Comparison of ENCODE assay signal across 21 cellular contexts in the genomic region with DNA sequence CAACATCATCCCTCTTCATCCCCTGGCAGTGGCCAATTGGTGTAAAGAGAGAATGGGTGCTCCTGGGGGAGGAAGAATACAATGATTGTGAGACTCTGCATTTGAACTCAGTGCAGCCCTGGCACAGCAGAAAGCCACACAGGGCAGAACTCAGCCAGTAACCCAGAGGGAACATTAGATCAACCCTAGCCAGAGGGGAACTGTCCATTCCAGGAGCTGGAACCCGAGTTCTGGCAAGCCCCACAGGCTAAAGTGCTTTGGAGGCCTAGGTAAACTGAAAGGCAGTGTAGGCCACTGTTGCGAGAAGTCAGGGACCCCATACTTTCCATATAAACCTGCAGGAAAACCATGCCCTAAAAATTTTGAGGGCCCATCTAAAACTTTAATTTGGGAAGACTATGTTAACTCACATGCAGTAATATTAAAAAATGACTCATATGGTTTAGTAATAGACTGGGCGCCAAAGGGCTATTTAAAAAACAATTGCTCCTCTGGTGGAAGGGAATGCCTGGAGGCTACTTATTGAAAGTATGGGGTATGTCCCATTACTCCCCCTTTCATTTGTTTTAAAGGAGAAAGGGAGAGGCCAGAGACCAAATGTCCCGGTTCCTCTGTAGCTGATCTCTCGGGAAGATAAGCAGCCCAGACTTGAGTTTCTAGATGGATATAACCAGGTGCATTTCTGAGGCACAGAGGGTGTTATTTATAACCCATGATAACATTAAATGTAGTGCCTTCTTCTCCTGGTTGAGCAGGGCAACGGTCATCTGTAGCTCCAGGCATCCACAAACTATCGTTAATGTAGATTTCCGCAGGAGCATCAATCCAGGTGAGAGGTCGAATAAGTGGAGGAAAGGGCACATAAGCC.
"Had no signal": no experiment of that assay in that cellular context is flagged by ENCODE, and none has a peak within 500 bp of the region (broad histone marks: within the 10 kb centered on the region; RNA-seq: fewer than 3 reads in every experiment).

No MANE protein-coding gene starts in this region.

- H3K27me3 Mint-ChIP-seq: activated CD4-positive, alpha-beta T cell treated with anti-CD3 and anti-CD28 coated beads, Interleukin-2, amount 10 ng/mL, durations not matched to agents 24 days and 14 days; naive B cell had no signal

- H3K27ac ChIP-seq: brain microvascular endothelial cell, coronary artery, left lung, parathyroid adenoma, sigmoid colon, thyroid gland had no signal

- H3K4me3 ChIP-seq: coronary artery, left lung, sigmoid colon, thyroid gland had no signal

- FAIRE-seq: endometrium, frontal cortex had no signal

- DNase-seq: activated CD4-positive, alpha-beta T cell treated with anti-CD3 and anti-CD28 coated beads, Interleukin-2, amount 10 ng/mL, durations not matched to agents 24 days and 14 days; activated CD4-positive, CD25-positive, alpha-beta regulatory T cell; activated CD8-positive, alpha-beta memory T cell treated with anti-CD3 and anti-CD28 coated beads, Interleukin-2, amount 50 U/mL, for 4 hours; activated T-cell treated with anti-CD3 and anti-CD28 coated beads, Interleukin-2, amount 50 U/mL, for 72 hours; aorta; brain microvascular endothelial cell; central memory CD4-positive, alpha-beta T cell; head of caudate nucleus; left lung; mammary epithelial cell; midbrain; naive B cell; sigmoid colon; stimulated activated CD8-positive, alpha-beta memory T cell treated with anti-CD3 and anti-CD28 coated beads, Interleukin-4, amount 100 ng/mL, for 48 hours; stimulated activated naive CD4-positive, alpha-beta T cell treated with Interleukin-2 at 50 U/mL for 16 hours; SW 1271; thyroid gland had no signal

- H3K9me3 ChIP-seq: left lung, sigmoid colon, thyroid gland had no signal

- ATAC-seq: activated T-cell treated with anti-CD3 and anti-CD28 coated beads, Interleukin-2, amount 50 U/mL, for 72 hours; left lung had no signal

- H3K4me3 Mint-ChIP-seq: activated CD4-positive, alpha-beta T cell treated with anti-CD3 and anti-CD28 coated beads, Interleukin-2, amount 10 ng/mL, durations not matched to agents 24 days and 14 days; activated T-cell treated with anti-CD3 and anti-CD28 coated beads, Interleukin-2, amount 50 U/mL, for 72 hours had no signal

- H3K27ac Mint-ChIP-seq: activated CD4-positive, alpha-beta T cell treated with anti-CD3 and anti-CD28 coated beads, Interleukin-2, amount 10 ng/mL, durations not matched to agents 24 days and 14 days; activated T-cell treated with anti-CD3 and anti-CD28 coated beads, Interleukin-2, amount 50 U/mL, for 72 hours had no signal

- H3K9me3 Mint-ChIP-seq: activated CD4-positive, alpha-beta T cell treated with anti-CD3 and anti-CD28 coated beads, Interleukin-2, amount 10 ng/mL, durations not matched to agents 24 days and 14 days; activated T-cell treated with anti-CD3 and anti-CD28 coated beads, Interleukin-2, amount 50 U/mL, for 72 hours; naive B cell had no signal

- H3K4me1 ChIP-seq: parathyroid adenoma had no signal

- H3K36me3 ChIP-seq: brain microvascular endothelial cell, thyroid gland had no signal

- H3K27me3 ChIP-seq: brain microvascular endothelial cell, left lung, sigmoid colon, thyroid gland had no signal
